In genomic region chr13:38349386-38350113, GRCh38 we compare ENCODE assay signal across 8 cellular contexts. TPM values are rescaled to one million over a fixed set of nuclear protein-coding genes. Genes with fewer than 3 reads are reported as not detected.
DNase-seq lines count a peak whose midpoint lies in the region; ATAC-seq lines count a peak whose summit lies in the region.

Gene UFM1 (plus strand): TSS chr13:38349851. CDS start chr13:38349920, 69 bp downstream.

- ATAC-seq in GM19023 (IDR thresholded peaks at IDR 0.05; ENCODE audit: unreplicated experiment) (peak; percentile 94), HG03280 (IDR thresholded peaks at IDR 0.05; ENCODE audit: unreplicated experiment) (peak; percentile 93)

- H3K4me1 Mint-ChIP-seq in immature natural killer cell = peaks cover 40 to 51% of the 10 kb centered on the region in 2 donors

- H3K9me3 Mint-ChIP-seq in immature natural killer cell = peaks cover 0 to 1% (median 0%) of the 10 kb centered on the region in 6 donors

- peak within 1 kb of the TSS; percentile 96 to 99 (median 99) for H3K4me3 Mint-ChIP-seq in immature natural killer cell

- peaks cover 5 to 9% (median 6%) of the 10 kb centered on the region in 3 donors for H3K27me3 Mint-ChIP-seq in immature natural killer cell (ENCODE audit: low read depth in 3 of 3)

- peak within 1 kb of the TSS; percentile 96 to 99 (median 98) for H3K27ac Mint-ChIP-seq in immature natural killer cell

- H3K36me3 Mint-ChIP-seq in immature natural killer cell = peaks cover 0 to 5% (median 0%) of the 10 kb centered on the region in 3 donors

- DNase-seq in AG08396 (ENCODE audit: low spot score) (peak; percentile 89), NCI-H345 treated with DMSO at 0.1 percent for 48 hours (lab: John Stamatoyannopoulos, UW; ENCODE audit: unreplicated experiment) (peak; percentile 92), immature natural killer cell (peak; percentile 86 to 92 (median 92)), smooth muscle cell of the brain vasculature (ENCODE audit: low read depth, low spot score) (peak; percentile 86)
- peak; percentile 56 to 73 (median 70) for DNase-seq in activated CD4-positive, CD25-positive, alpha-beta regulatory T cell (lab: John Stamatoyannopoulos, UW)
- peak; percentile 90 for DNase-seq in central memory CD4-positive, alpha-beta T cell

RNA-seq across cellular contexts. Expression of gene UFM1, which starts in this region (rescaled TPM):
- 10 to 100 TPM; 52.3 to 64.8 (median 57.6) TPM for polyA plus RNA-seq in immature natural killer cell

Comparison
In these comparisons a context has a peak if more than half of its experiments do, and no peak if none do; other contexts are left out.
1. Peak in every context shown above with its lines: DNase-seq and ATAC-seq.